8 cellular contexts compared by ENCODE assay signal in the genomic region with DNA sequence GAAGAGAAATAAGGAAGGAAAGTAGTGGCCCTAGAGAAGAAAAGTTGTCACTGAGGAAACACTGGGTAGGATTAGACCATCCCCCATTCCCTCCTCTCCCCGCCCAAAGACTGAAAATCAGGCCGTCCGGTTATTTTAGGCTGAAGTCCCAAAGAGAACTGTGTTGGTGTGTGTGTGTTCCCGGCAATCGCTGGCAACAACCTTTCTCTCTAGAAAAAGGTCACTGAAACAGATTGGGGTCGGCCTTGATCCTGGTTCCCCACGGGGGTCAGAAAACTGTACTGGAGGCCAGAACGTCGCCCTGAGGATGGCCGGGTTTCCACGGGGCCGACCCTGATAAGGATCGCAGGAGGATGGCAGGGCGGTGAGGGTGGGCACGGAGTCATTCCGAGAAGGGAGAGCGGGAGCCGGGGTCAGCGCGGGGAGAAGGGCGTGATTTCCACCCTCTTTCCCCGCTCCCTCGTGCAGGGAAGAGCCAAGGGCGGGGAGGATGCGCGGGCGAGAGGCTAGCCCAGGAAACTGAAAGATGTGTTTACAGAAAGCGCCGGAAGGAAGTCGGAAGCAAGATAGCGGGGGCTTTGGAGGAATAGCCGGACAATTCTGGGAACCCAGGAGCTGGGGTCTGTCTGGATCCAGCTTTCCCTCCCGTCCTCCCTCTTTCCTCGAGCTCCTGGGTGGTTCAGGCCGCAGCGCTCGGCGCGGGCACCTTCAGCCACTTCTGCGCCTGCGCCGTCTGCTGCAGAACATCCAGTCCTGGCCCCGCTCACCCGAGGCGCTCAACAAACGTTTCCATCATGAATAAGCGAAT. TPM values are rescaled to one million over a fixed set of nuclear protein-coding genes. Genes with fewer than 3 reads are reported as not detected.
DNase-seq lines count a peak whose midpoint lies in the region; TF ChIP-seq lines count a peak whose summit lies in the region.

No MANE protein-coding gene starts in this region.

- H3K27ac Mint-ChIP-seq in CD14-positive monocyte (peak overlapping the region; percentile 95 to 99 (median 97)), neural progenitor cell (no peak overlapping the region)
- peak overlapping the region; percentile 89 for H3K27ac Mint-ChIP-seq in T-helper 2 cell treated with Interferon-gamma antibody and Interleukin-4, amounts not matched to agents 5 μg/mL and 100 μg/mL, for 36 hours

- peaks cover 38% of the 10 kb centered on the region for H3K4me1 Mint-ChIP-seq in CD14-positive monocyte
- H3K4me1 Mint-ChIP-seq in T-helper 2 cell treated with Interferon-gamma antibody and Interleukin-4, amounts not matched to agents 5 μg/mL and 100 μg/mL, for 36 hours (ENCODE audit: low read depth) = peaks cover 14% of the 10 kb centered on the region
- peaks cover 6% of the 10 kb centered on the region for H3K4me1 Mint-ChIP-seq in neural progenitor cell

- H3K9me3 ChIP-seq in GM23248 (ENCODE audit: low read depth) = no peaks in the 10 kb centered on the region
- no peaks in the 10 kb centered on the region for H3K9me3 ChIP-seq in neural progenitor cell (ENCODE audit: low read depth)

- TF ChIP-seq CTCF in CD14-positive monocyte (IDR thresholded peaks at IDR 0.05) (no peak), neural progenitor cell (IDR thresholded peaks at IDR 0.05) (no peak)

- DNase-seq in CD14-positive monocyte (ENCODE audit: low spot score) (peak; percentile 67), GM23248 (peak; percentile 82), iris pigment epithelial cell (ENCODE audit: low read depth) (peak; percentile 74), NCI-H2196 treated with DMSO at 0.1 percent for 48 hours (lab: John Stamatoyannopoulos, UW; ENCODE audit: unreplicated experiment) (no peak), neural progenitor cell (ENCODE audit: low spot score) (no peak)
- peak; percentile 59 for DNase-seq in T-helper 2 cell treated with Interferon-gamma antibody and Interleukin-4, amounts not matched to agents 5 μg/mL and 100 μg/mL, for 36 hours (ENCODE audit: low spot score)
- DNase-seq in stimulated activated CD4-positive, alpha-beta T cell treated with anti-CD3 and anti-CD28 coated beads, Interleukin-1b, Interleukin-23, amount 100 ng/mL, for 24 hours (ENCODE audit: low read depth in 4 of 4, low spot score in 1 of 4) = peak; percentile 44 to 58 (median 55)

- H3K27me3 ChIP-seq in GM23248 (replicated peaks; ENCODE audit: insufficient read depth) (no peaks in the 10 kb centered on the region), neural progenitor cell (no peaks in the 10 kb centered on the region)

- H3K4me2 ChIP-seq in GM23248 (ENCODE audit: unreplicated experiment) (peak overlapping the region; percentile 53), neural progenitor cell (no peak overlapping the region)

- intact Hi-C loops in CD14-positive monocyte (cut with micrococcal nuclease) = no loop called here

- H3K4me1 ChIP-seq in GM23248 (ENCODE audit: insufficient read depth) = peaks cover 21% of the 10 kb centered on the region
- H3K4me1 ChIP-seq in neural progenitor cell = no peaks in the 10 kb centered on the region

- H3K9me2 ChIP-seq in GM23248 (ENCODE audit: insufficient read depth) = no peaks in the 10 kb centered on the region

- H3K9me3 Mint-ChIP-seq in CD14-positive monocyte (peaks cover 0 to 4% (median 2%) of the 10 kb centered on the region in 7 donors), neural progenitor cell (peaks cover 3% of the 10 kb centered on the region)
- H3K9me3 Mint-ChIP-seq in T-helper 2 cell treated with Interferon-gamma antibody and Interleukin-4, amounts not matched to agents 5 μg/mL and 100 μg/mL, for 36 hours = peaks cover 10% of the 10 kb centered on the region

- no peaks in the 10 kb centered on the region for H3K79me2 ChIP-seq in GM23248 (ENCODE audit: insufficient read depth)
- H3K79me2 ChIP-seq in neural progenitor cell (ENCODE audit: low read depth) = no peaks in the 10 kb centered on the region

- H3K9ac ChIP-seq in GM23248 = peak overlapping the region; percentile 58
- no peak overlapping the region for H3K9ac ChIP-seq in neural progenitor cell

- 28 to 36% methylated on average over 44 to 47 of the region's 47 CpGs for WGBS in GM23248 (ENCODE audit: low coverage in 1 of 2, low lambda C conversion rate in 2 of 2, missing lambda C conversion rate in 2 of 2), 2 experiments

- H3K4me3 Mint-ChIP-seq in CD14-positive monocyte (peak overlapping the region; percentile 91 to 93), neural progenitor cell (no peak overlapping the region)
- H3K4me3 Mint-ChIP-seq in T-helper 2 cell treated with Interferon-gamma antibody and Interleukin-4, amounts not matched to agents 5 μg/mL and 100 μg/mL, for 36 hours = peak overlapping the region; percentile 82

- in situ Hi-C loops in GM23248 (cut with MboI) = no loop called here

- H4K20me1 ChIP-seq in GM23248 (ENCODE audit: insufficient read depth) = no peaks in the 10 kb centered on the region
- H4K20me1 ChIP-seq in neural progenitor cell (ENCODE audit: low read depth) = no peaks in the 10 kb centered on the region

- peak overlapping the region; percentile 88 for H2AFZ ChIP-seq in GM23248
- no peak overlapping the region for H2AFZ ChIP-seq in neural progenitor cell (replicated peaks)

- H3K36me3 ChIP-seq in GM23248 (ENCODE audit: low read depth) = no peaks in the 10 kb centered on the region
- no peaks in the 10 kb centered on the region for H3K36me3 ChIP-seq in neural progenitor cell

- H3K27me3 Mint-ChIP-seq in CD14-positive monocyte (ENCODE audit: low read depth in 3 of 3) = no peaks in the 10 kb centered on the region
- H3K27me3 Mint-ChIP-seq in T-helper 2 cell treated with Interferon-gamma antibody and Interleukin-4, amounts not matched to agents 5 μg/mL and 100 μg/mL, for 36 hours (ENCODE audit: low read depth) = no peaks in the 10 kb centered on the region
- H3K27me3 Mint-ChIP-seq in neural progenitor cell (ENCODE audit: insufficient read depth, low read depth) = peaks cover 9% of the 10 kb centered on the region

- H3K36me3 Mint-ChIP-seq in CD14-positive monocyte (peaks cover 2 to 4% of the 10 kb centered on the region in 2 donors), neural progenitor cell (no peaks in the 10 kb centered on the region)
- H3K36me3 Mint-ChIP-seq in T-helper 2 cell treated with Interferon-gamma antibody and Interleukin-4, amounts not matched to agents 5 μg/mL and 100 μg/mL, for 36 hours (ENCODE audit: low read depth) = peaks cover 1% of the 10 kb centered on the region

- H3K27ac ChIP-seq in GM23248 (peak overlapping the region; percentile 89), angular gyrus (ENCODE audit: low read depth, low read length) (peak overlapping the region; percentile 76), neural progenitor cell (no peak overlapping the region)

- H3K4me3 ChIP-seq in GM23248 (peak overlapping the region; percentile 39), neural progenitor cell (no peak overlapping the region)

- H3F3A ChIP-seq in GM23248 (ENCODE audit: insufficient read depth) = peaks cover 20% of the 10 kb centered on the region
- H3F3A ChIP-seq in neural progenitor cell (ENCODE audit: low read depth) = no peaks in the 10 kb centered on the region

RNA-seq across cellular contexts. Expression of gene SPTLC2, which starts 25.3 kb away (rescaled TPM):
- 10 to 100 TPM; 73.1 to 81.9 TPM for polyA plus RNA-seq in CD14-positive monocyte
- 45.6 and 50.2 TPM in 2 replicates for total RNA-seq in GM23248 (2014; rRNA removed; shearing (Covaris generic))
- 38.1 and 44.7 TPM in 2 replicates for polyA plus RNA-seq in GM23248 (2016; fragmentation: Nextera tagmentation; extraction: Ambion mirVana)
- total RNA-seq in neural progenitor cell (ENCODE audit: low replicate concordance) = 8.0 and 12.3 TPM in 2 replicates

Comparison
In these comparisons a context has a peak if more than half of its experiments do, and no peak if none do; other contexts are left out.
1. DNase-seq: peak in CD14-positive monocyte (single experiment), GM23248 (single experiment), T-helper 2 cell treated with Interferon-gamma antibody and Interleukin-4, amounts not matched to agents 5 μg/mL and 100 μg/mL, for 36 hours (single experiment), iris pigment epithelial cell (single experiment) and stimulated activated CD4-positive, alpha-beta T cell treated with anti-CD3 and anti-CD28 coated beads, Interleukin-1b, Interleukin-23, amount 100 ng/mL, for 24 hours (4 of 4); none in NCI-H2196 treated with DMSO at 0.1 percent for 48 hours (single experiment) and neural progenitor cell (single experiment).